10 cellular contexts compared by ENCODE assay signal in the genomic region with DNA sequence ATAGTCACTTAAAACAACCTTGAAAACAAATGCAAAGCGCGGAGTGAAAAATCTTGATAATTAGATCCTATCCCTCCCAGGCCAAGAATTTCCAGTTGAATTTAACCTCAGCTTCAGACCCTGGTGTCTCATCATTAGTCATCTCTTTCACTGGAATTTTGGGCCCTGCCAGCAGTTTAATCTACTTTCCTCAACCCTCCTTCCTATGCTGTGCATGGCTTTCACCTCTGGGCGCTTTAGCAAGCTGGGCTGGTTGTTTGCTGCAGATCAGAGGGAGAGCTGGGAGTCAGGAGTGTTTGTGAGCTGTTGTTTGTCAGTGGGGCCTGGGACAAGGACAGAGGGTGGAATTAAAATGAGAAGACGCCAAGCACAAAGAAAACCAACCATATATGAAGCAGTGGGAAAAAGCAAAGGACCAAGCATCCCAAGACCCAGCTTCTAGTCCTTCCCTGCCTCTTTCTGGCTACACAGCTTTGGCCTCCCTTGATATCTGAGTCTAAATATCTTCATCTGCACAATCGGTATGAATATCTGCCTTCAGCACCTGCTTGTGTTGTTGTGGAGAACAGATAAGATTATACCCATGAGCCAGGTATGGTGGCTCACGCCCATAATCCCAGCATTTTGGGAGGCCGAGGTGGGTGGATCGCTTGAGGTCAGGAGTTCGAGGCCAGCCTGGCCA.
DNase-seq lines count a peak whose midpoint lies in the region; ATAC-seq and TF ChIP-seq lines count a peak whose summit lies in the region.
"Had no signal": no experiment of that assay in that cellular context is flagged by ENCODE, and none has a peak within 500 bp of the region (broad histone marks: within the 10 kb centered on the region; RNA-seq: fewer than 3 reads in every experiment).

No MANE protein-coding gene starts in this region.

- H3K9ac ChIP-seq in mucosa of rectum (ENCODE audit: low read depth in 1 of 2, low read length in 2 of 2): no peak overlapping the region

- peak overlapping the region; percentile 4 to 19 for H3K27ac ChIP-seq in mucosa of rectum (ENCODE audit: low read depth in 2 of 2, low read length in 2 of 2)

- no peaks in the 10 kb centered on the region for H3K36me3 ChIP-seq in mucosa of rectum (ENCODE audit: control insufficient read depth in 2 of 2, insufficient read depth in 2 of 2, low read length in 2 of 2)

- H3K4me1 ChIP-seq in mucosa of rectum (ENCODE audit: control insufficient read depth in 2 of 2, insufficient read depth in 2 of 2, low read length in 2 of 2): peaks cover 17 to 54% of the 10 kb centered on the region in 2 donors

- TF ChIP-seq CTCF in cardiac fibroblast (IDR thresholded peaks at IDR 0.05; ENCODE audit: low read depth, low read length): peak; percentile 11
- TF ChIP-seq CTCF in GM10266 (IDR thresholded peaks at IDR 0.05; ENCODE audit: control insufficient read depth, insufficient read depth, low read depth, missing control alignments): no peak

- no peaks in the 10 kb centered on the region for H3K9me3 ChIP-seq in mucosa of rectum (ENCODE audit: control insufficient read depth in 2 of 2, low read length in 2 of 2)

- H3K4me3 ChIP-seq in cardiac fibroblast (replicated peaks in 1 of 2; ENCODE audit: low read depth in 2 of 2, low read length in 2 of 2) (no peak overlapping the region), mucosa of rectum (ENCODE audit: low read length in 2 of 2) (no peak overlapping the region)

- DNase-seq in 8988T (peak; percentile 53), HS-27A (ENCODE audit: low read depth) (peak; percentile 84), cardiac fibroblast (ENCODE audit: low read depth in 2 of 2) (peak; percentile 91 to 94), GM10266 (ENCODE audit: extremely low spot score) (no peak)
- DNase-seq: DMS 273 treated with DMSO at 0.1 percent for 48 hours, NCI-H1694 treated with DMSO at 0.1 percent for 48 hours had no signal

- ATAC-seq in HG03342 (IDR thresholded peaks at IDR 0.05; ENCODE audit: unreplicated experiment) (no peak), GM18517 (IDR thresholded peaks at IDR 0.05; ENCODE audit: unreplicated experiment) (no peak), HG02678 (IDR thresholded peaks at IDR 0.05; ENCODE audit: unreplicated experiment) (no peak)

- no peaks in the 10 kb centered on the region for H3K27me3 ChIP-seq in mucosa of rectum (ENCODE audit: control insufficient read depth in 2 of 2, insufficient read depth in 2 of 2, low read length in 2 of 2)
